9 cellular contexts compared by ENCODE assay signal in genomic region chrX:147476008-147476407, GRCh38.
DNase-seq lines count a peak whose midpoint lies in the region; ATAC-seq lines count a peak whose summit lies in the region.
"Had no signal": no experiment of that assay in that cellular context is flagged by ENCODE, and none has a peak within 500 bp of the region (broad histone marks: within the 10 kb centered on the region; RNA-seq: fewer than 3 reads in every experiment).

No MANE protein-coding gene starts in this region.

- no peaks in the 10 kb centered on the region for H3K4me1 Mint-ChIP-seq in activated CD8-positive, alpha-beta memory T cell treated with anti-CD3 and anti-CD28 coated beads, Interleukin-2, amount 10 ng/mL, durations not matched to agents 7 days and 5 days

- no peak for ATAC-seq in HG02763 (IDR thresholded peaks at IDR 0.05; ENCODE audit: unreplicated experiment)
- ATAC-seq in activated CD8-positive, alpha-beta memory T cell treated with anti-CD3 and anti-CD28 coated beads, Interleukin-2, amount 10 ng/mL, durations not matched to agents 7 days and 5 days = no peak

- no peaks in the 10 kb centered on the region for H3K27me3 Mint-ChIP-seq in activated CD8-positive, alpha-beta memory T cell treated with anti-CD3 and anti-CD28 coated beads, Interleukin-2, amount 10 ng/mL, durations not matched to agents 7 days and 5 days

- H3K27ac Mint-ChIP-seq in activated CD8-positive, alpha-beta memory T cell treated with anti-CD3 and anti-CD28 coated beads, Interleukin-2, amount 10 ng/mL, durations not matched to agents 7 days and 5 days = no peak overlapping the region

- no peaks in the 10 kb centered on the region for H3K36me3 Mint-ChIP-seq in activated CD8-positive, alpha-beta memory T cell treated with anti-CD3 and anti-CD28 coated beads, Interleukin-2, amount 10 ng/mL, durations not matched to agents 7 days and 5 days

- DNase-seq in NCI-H1417 (lab: John Stamatoyannopoulos, UW) (peak; percentile 9 to 32 (median 15)), NCI-H1417 treated with DMSO at 0.1 percent for 48 hours (lab: John Stamatoyannopoulos, UW) (no peak), HS-27A (ENCODE audit: low read depth) (peak; percentile 2), SW480 (ENCODE audit: low spot score) (peak; percentile 2), medulla oblongata (ENCODE audit: extremely low spot score) (peak; percentile 2)
- DNase-seq in effector CD4-positive, alpha-beta T cell = no peak
- DNase-seq in activated CD8-positive, alpha-beta memory T cell treated with anti-CD3 and anti-CD28 coated beads, Interleukin-2, amount 10 ng/mL, durations not matched to agents 7 days and 5 days = no peak
- DNase-seq: brain microvascular endothelial cell had no signal

- CTCF ChIA-PET in activated CD8-positive, alpha-beta memory T cell treated with anti-CD3 and anti-CD28 coated beads, Interleukin-2, amount 10 ng/mL, durations not matched to agents 7 days and 5 days (lab: Charles Lee) = interaction anchor here (2.1 kb wide), 1 partner anchor 328 kb away, joined by 7 read pairs; no protein-coding TSS in a partner anchor

- no peak overlapping the region for H3K4me3 Mint-ChIP-seq in activated CD8-positive, alpha-beta memory T cell treated with anti-CD3 and anti-CD28 coated beads, Interleukin-2, amount 10 ng/mL, durations not matched to agents 7 days and 5 days

- H3K9me3 Mint-ChIP-seq in activated CD8-positive, alpha-beta memory T cell treated with anti-CD3 and anti-CD28 coated beads, Interleukin-2, amount 10 ng/mL, durations not matched to agents 7 days and 5 days (ENCODE audit: low read depth) = no peaks in the 10 kb centered on the region

Comparison
In these comparisons a context has a peak if more than half of its experiments do, and no peak if none do; other contexts are left out.
1. DNase-seq: peak in NCI-H1417 (3 of 3), HS-27A (single experiment), SW480 (single experiment) and medulla oblongata (single experiment); none in NCI-H1417 treated with DMSO at 0.1 percent for 48 hours (single experiment), effector CD4-positive, alpha-beta T cell (single experiment) and activated CD8-positive, alpha-beta memory T cell treated with anti-CD3 and anti-CD28 coated beads, Interleukin-2, amount 10 ng/mL, durations not matched to agents 7 days and 5 days (single experiment).